8 cellular contexts compared by ENCODE assay signal in the genomic region with DNA sequence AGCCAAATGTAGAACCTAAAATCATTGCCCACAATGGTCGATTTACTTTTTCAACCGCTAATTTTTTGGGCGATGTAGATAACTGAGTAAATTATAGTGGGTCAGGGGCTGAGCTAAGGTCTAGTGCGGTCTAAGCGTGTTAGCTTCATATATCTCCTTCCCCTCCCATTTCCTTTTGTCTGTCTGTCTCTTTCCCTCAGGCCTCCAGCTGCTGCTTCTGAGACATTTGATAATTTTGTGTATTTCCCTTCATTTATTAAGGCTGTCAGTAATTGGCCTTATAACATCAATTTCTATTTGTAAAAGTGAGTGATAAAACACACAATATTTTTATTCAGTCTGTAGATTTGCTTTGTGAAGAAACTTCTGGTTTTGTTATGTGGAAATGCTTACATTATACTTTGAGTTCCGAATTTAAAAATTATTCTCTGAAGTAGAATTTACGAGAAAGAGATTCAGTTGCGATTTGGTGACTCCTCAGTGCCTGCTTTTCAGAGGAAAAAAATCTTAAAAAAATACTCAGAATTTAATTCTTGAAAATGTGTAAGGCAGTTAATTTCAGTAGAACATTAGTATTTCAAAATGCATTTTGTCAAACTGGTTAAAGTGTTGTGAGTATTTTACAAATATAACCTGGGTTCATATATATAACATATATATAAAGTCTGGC. TPM values are rescaled to one million over a fixed set of nuclear protein-coding genes. Genes with fewer than 3 reads are reported as not detected.
DNase-seq lines count a peak whose midpoint lies in the region; ATAC-seq and TF ChIP-seq lines count a peak whose summit lies in the region.

No MANE protein-coding gene starts in this region.

- no peak overlapping the region for H3K9ac ChIP-seq in HUES48 (ENCODE audit: low read depth, low read length)

- H3K27ac Mint-ChIP-seq in activated naive CD4-positive, alpha-beta T cell treated with anti-CD3 and anti-CD28 coated beads, Interleukin-2, amount 50 U/mL, for 72 hours = peak overlapping the region; percentile 35 to 77
- H3K27ac Mint-ChIP-seq in memory B cell = peak overlapping the region; percentile 85

- H3K9me3 ChIP-seq in A673 (ENCODE audit: low read depth, low read length, poor library complexity, severe bottlenecking) (no peaks in the 10 kb centered on the region), HUES48 (ENCODE audit: control insufficient read depth, insufficient read depth, low read length) (no peaks in the 10 kb centered on the region)

- no peaks in the 10 kb centered on the region for H3K27me3 ChIP-seq in A673 (replicated peaks; ENCODE audit: insufficient read depth, low read depth, low read length, poor library complexity)
- peaks cover 47% of the 10 kb centered on the region for H3K27me3 ChIP-seq in HUES48 (ENCODE audit: control insufficient read depth, insufficient read depth, low read length)

- H3K4me1 ChIP-seq in A673 (ENCODE audit: insufficient read depth, low read length, poor library complexity, severe bottlenecking) (peaks cover 14% of the 10 kb centered on the region), HUES48 (ENCODE audit: control insufficient read depth, insufficient read depth, low read length) (peaks cover 15% of the 10 kb centered on the region; the same call in 1 of the 2 replicates)

- H3K4me3 ChIP-seq in A673 (ENCODE audit: low read depth, low read length, poor library complexity, severe bottlenecking) (peak overlapping the region; percentile 91), HUES48 (ENCODE audit: low read depth, low read length) (peak overlapping the region; percentile 79)

- no peak for TF ChIP-seq CTCF in A673 (conservative IDR thresholded peaks at IDR 0.05; ENCODE audit: low read depth, low read length)

- CTCF ChIA-PET in A673 (lab: Charles Lee) = no interaction called here

- no peak for ATAC-seq in activated naive CD4-positive, alpha-beta T cell treated with anti-CD3 and anti-CD28 coated beads, Interleukin-2, amount 50 U/mL, for 72 hours
- no peak for ATAC-seq in memory B cell (ENCODE audit: low read depth)
- no peak for ATAC-seq in GM18870 (IDR thresholded peaks at IDR 0.05; ENCODE audit: unreplicated experiment)
- ATAC-seq in HG03175 (IDR thresholded peaks at IDR 0.05; ENCODE audit: unreplicated experiment) = no peak

- peak overlapping the region; percentile 91 for H3K4me3 Mint-ChIP-seq in memory B cell

- H3K27me3 Mint-ChIP-seq in memory B cell = peaks cover 1% of the 10 kb centered on the region

- POLR2A ChIA-PET in A673 (lab: Charles Lee; ENCODE audit: low non-redundant PET) = no interaction called here

- H3K27ac ChIP-seq in A673 (ENCODE audit: low read depth, low read length, poor library complexity, severe bottlenecking) (peak overlapping the region; percentile 79), HUES48 (ENCODE audit: low read depth, low read length) (no peak overlapping the region)

- H3K9me3 Mint-ChIP-seq in activated naive CD4-positive, alpha-beta T cell treated with anti-CD3 and anti-CD28 coated beads, Interleukin-2, amount 50 U/mL, for 72 hours = no peaks in the 10 kb centered on the region
- no peaks in the 10 kb centered on the region for H3K9me3 Mint-ChIP-seq in memory B cell

- BruUV-seq in A673 (replicated peaks; lab: Mats Ljungman, UMichigan) = TSS peak; percentile 43

- peaks cover 11% of the 10 kb centered on the region for H3K4me1 Mint-ChIP-seq in memory B cell

- H3K36me3 Mint-ChIP-seq in activated naive CD4-positive, alpha-beta T cell treated with anti-CD3 and anti-CD28 coated beads, Interleukin-2, amount 50 U/mL, for 72 hours = no peaks in the 10 kb centered on the region
- no peaks in the 10 kb centered on the region for H3K36me3 Mint-ChIP-seq in memory B cell

- intact Hi-C loops in A673 (cut with micrococcal nuclease; ENCODE audit: unreplicated experiment) = no loop called here

- DNase-seq in A673 (ENCODE audit: low spot score) (no peak), memory B cell (ENCODE audit: low spot score in 2 of 2) (no peak), DMS 273 treated with DMSO at 0.1 percent for 48 hours (lab: John Stamatoyannopoulos, UW) (no peak)
- DNase-seq in activated naive CD4-positive, alpha-beta T cell treated with anti-CD3 and anti-CD28 coated beads, Interleukin-2, amount 50 U/mL, for 72 hours (ENCODE audit: low spot score in 2 of 2) = no peak
- no peak for DNase-seq in stimulated activated CD4-positive, alpha-beta T cell treated with anti-CD3 and anti-CD28 coated beads, Interleukin-15, amount 100 ng/mL, for 24 hours

- H3K36me3 ChIP-seq in A673 (ENCODE audit: insufficient read depth, low read length, poor library complexity, severe bottlenecking) = no peaks in the 10 kb centered on the region
- H3K36me3 ChIP-seq in HUES48 (ENCODE audit: control insufficient read depth, insufficient read depth, low read length) = no peaks in the 10 kb centered on the region

RNA-seq across cellular contexts. Expression of gene TMEM170B, which starts 1.4 kb away (rescaled TPM):
- total RNA-seq in A673 (2021) = 9.5 and 11.4 TPM in 2 replicates
- total RNA-seq in activated naive CD4-positive, alpha-beta T cell treated with anti-CD3 and anti-CD28 coated beads, Interleukin-2, amount 50 U/mL, for 72 hours = 1 to 10 TPM in 1 of 2 donors, under 1 TPM in 1; 0.39 to 1.1 TPM
